Comparison of ENCODE assay signal across 8 cellular contexts in the genomic region with DNA sequence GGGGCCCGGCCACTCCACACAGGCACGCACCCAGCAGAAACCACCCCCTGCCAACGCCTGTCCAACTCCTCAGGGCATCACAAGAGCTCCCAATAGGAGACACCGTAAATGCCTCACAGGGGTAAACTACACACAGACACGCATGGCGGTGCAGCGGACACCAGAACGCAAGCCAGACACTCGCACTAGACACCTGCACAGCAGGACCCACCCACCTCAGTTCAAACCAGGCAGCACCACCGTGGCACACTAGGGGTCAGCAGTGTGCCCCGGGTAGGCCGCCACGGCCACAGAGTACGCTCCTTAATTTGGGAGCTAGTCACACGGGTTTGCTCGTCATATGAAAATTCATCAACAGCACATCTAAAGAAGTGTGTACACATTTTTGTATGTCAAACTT. TPM values are rescaled to one million over a fixed set of nuclear protein-coding genes. Genes with fewer than 3 reads are reported as not detected.
A peak's percentile ranks its signal among the peaks of the same experiment; 100 is the strongest.
DNase-seq lines count a peak whose midpoint lies in the region; ATAC-seq and TF ChIP-seq lines count a peak whose summit lies in the region.

No MANE protein-coding gene starts in this region.

- no peak for ATAC-seq in GM21390 (IDR thresholded peaks at IDR 0.05; ENCODE audit: unreplicated experiment)

- peak; percentile 75 for TF ChIP-seq CTCF in astrocyte of the cerebellum (IDR thresholded peaks at IDR 0.05; ENCODE audit: low read depth, low read length, missing control alignments)

- no peak overlapping the region for H3K4me3 ChIP-seq in Jurkat, Clone E6-1 (ENCODE audit: low read length)
- no peak overlapping the region for H3K4me3 ChIP-seq in astrocyte of the cerebellum (ENCODE audit: low read depth, low read length)

- in situ Hi-C loops in astrocyte of the cerebellum (cut with HindIII; ENCODE audit: low sequenced_read_pairs): no loop called here

- DNase-seq in ELR (ENCODE audit: low read depth): peak; percentile 58
- DNase-seq in Jurkat, Clone E6-1 (ENCODE audit: low read depth, low spot score): peak; percentile 41
- peak; percentile 50 for DNase-seq in T-helper 22 cell (ENCODE audit: low read depth)
- DNase-seq in astrocyte of the cerebellum (ENCODE audit: low read depth): no peak
- peak; percentile 89 for DNase-seq in iPS-NIHi7 (ENCODE audit: extremely low spot score)
- peak; percentile 76 for DNase-seq in stimulated activated CD4-positive, alpha-beta T cell treated with anti-CD3 and anti-CD28 coated beads, Interleukin-1b, Interleukin-23, amount 100 ng/mL, for 48 hours
- DNase-seq in KG1 (lab: John Stamatoyannopoulos, UW): no peak

RNA-seq across cellular contexts. Expression of a gene that starts 3.4 kb away (rescaled TPM):
- 33.4 TPM for polyA plus RNA-seq in Jurkat, Clone E6-1 (2012; ENCODE audit: insufficient read depth, insufficient read length)

RNA-seq across cellular contexts. Expression of a gene that starts 52.5 kb away (rescaled TPM):
- 142 TPM for polyA plus RNA-seq in Jurkat, Clone E6-1 (2012; ENCODE audit: insufficient read depth, insufficient read length)

RNA-seq across cellular contexts. Expression of a gene that starts 52.8 kb away (rescaled TPM):
- 20.3 TPM for polyA plus RNA-seq in Jurkat, Clone E6-1 (2012; ENCODE audit: insufficient read depth, insufficient read length)

Comparison
In these comparisons a context has a peak if more than half of its experiments do, and no peak if none do; other contexts are left out.
1. DNase-seq: peak in ELR (single experiment), Jurkat, Clone E6-1 (single experiment), T-helper 22 cell (single experiment), iPS-NIHi7 (single experiment) and stimulated activated CD4-positive, alpha-beta T cell treated with anti-CD3 and anti-CD28 coated beads, Interleukin-1b, Interleukin-23, amount 100 ng/mL, for 48 hours (single experiment); none in astrocyte of the cerebellum (single experiment) and KG1 (single experiment).